Comparison of ENCODE assay signal across 14 cellular contexts in the genomic region with DNA sequence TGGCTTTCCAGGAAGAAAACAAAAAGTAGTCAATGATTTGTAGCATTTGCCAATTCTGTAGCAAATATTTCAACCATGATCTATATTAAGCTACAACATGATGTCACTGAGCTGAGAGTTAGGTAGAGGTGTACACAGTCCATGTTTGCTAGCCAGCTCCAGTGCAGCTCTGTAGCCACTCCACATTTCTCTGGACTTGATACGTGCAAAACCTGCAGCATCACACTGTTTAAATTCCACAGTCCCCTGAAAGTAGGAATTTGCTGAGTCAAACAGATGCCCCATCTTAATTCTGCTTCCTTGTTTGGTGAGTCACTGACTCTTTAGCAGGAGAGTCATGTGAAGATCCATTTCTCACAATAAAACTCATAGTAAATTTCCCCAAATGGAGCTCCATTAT.
DNase-seq lines count a peak whose midpoint lies in the region; ATAC-seq, FAIRE-seq and TF ChIP-seq lines count a peak whose summit lies in the region.
"Had no signal": no experiment of that assay in that cellular context is flagged by ENCODE, and none has a peak within 500 bp of the region (broad histone marks: within the 10 kb centered on the region; RNA-seq: fewer than 3 reads in every experiment).

No MANE protein-coding gene starts in this region.

- TF ChIP-seq CTCF in keratinocyte (optimal IDR thresholded peaks at IDR 0.05 in 1 of 3, IDR thresholded peaks at IDR 0.05 in 1 of 3, conservative IDR thresholded peaks at IDR 0.05 in 1 of 3; ENCODE audit: extremely low read depth in 1 of 3, insufficient read depth in 2 of 3, low read length in 3 of 3) = no peak

- H3K4me2 ChIP-seq in keratinocyte (ENCODE audit: control insufficient read depth, extremely low read depth, insufficient read depth, low read depth, low read length) = no peak overlapping the region

- H3K4me3 ChIP-seq in keratinocyte (ENCODE audit: control insufficient read depth in 2 of 3, extremely low read depth in 1 of 3, insufficient read depth in 2 of 3, low read depth in 1 of 3, low read length in 3 of 3) = no peak overlapping the region

- peak; percentile 80 for FAIRE-seq in keratinocyte (lab: Jason Lieb, UNC)

- peak; percentile 60 for DNase-seq in AG08395 (ENCODE audit: low spot score)
- peak; percentile 82 for DNase-seq in amniotic epithelial cell (ENCODE audit: low read depth)
- DNase-seq in keratinocyte (ENCODE audit: low read depth, low spot score) = peak; percentile 11
- no peak for DNase-seq in NOMO-1 treated with DMSO at 0.1 percent for 48 hours (lab: John Stamatoyannopoulos, UW; ENCODE audit: unreplicated experiment)
- no peak for DNase-seq in stimulated activated CD4-positive, alpha-beta T cell treated with anti-CD3 and anti-CD28 coated beads, Interleukin-4, amount 100 ng/mL, for 4 hours
- no peak for DNase-seq in NCI-H446 (lab: John Stamatoyannopoulos, UW)
- DNase-seq: activated T-cell treated with anti-CD3 and anti-CD28 coated beads, Interleukin-2, amount 50 U/mL, for 1 hour; BE2C; cerebellar nuclear complex; midbrain; NCI-H2081 treated with DMSO at 0.1 percent for 48 hours; right cardiac atrium had no signal

- H2AFZ ChIP-seq in keratinocyte (ENCODE audit: control insufficient read depth, low read length) = no peak overlapping the region

- no peaks in the 10 kb centered on the region for H3K27me3 ChIP-seq in keratinocyte (ENCODE audit: control insufficient read depth, extremely low read depth, insufficient read depth, low read length)
- H3K27me3 ChIP-seq: BE2C had no signal

- H3K9me3 ChIP-seq in keratinocyte (ENCODE audit: control insufficient read depth, low read depth, low read length) = no peaks in the 10 kb centered on the region
- H3K9me3 ChIP-seq: BE2C had no signal

- H3K4me1 ChIP-seq in keratinocyte (ENCODE audit: control insufficient read depth, extremely low read depth, insufficient read depth, low read length) = peaks cover 25% of the 10 kb centered on the region
- H3K4me1 ChIP-seq: BE2C had no signal

- no peaks in the 10 kb centered on the region for H3K9me1 ChIP-seq in keratinocyte (ENCODE audit: control insufficient read depth, extremely low read depth, insufficient read depth, low read length)

- no peak overlapping the region for H3K27ac ChIP-seq in keratinocyte (ENCODE audit: control insufficient read depth, insufficient read depth, low read length)

- H3K9ac ChIP-seq in keratinocyte (ENCODE audit: control insufficient read depth, extremely low read depth, insufficient read depth, low read length) = no peak overlapping the region

- peak; percentile 47 for ATAC-seq in HG02588 (IDR thresholded peaks at IDR 0.05; ENCODE audit: unreplicated experiment)
- no peak for ATAC-seq in GM18868 (IDR thresholded peaks at IDR 0.05; ENCODE audit: unreplicated experiment)
- ATAC-seq: right cardiac atrium had no signal

- no peaks in the 10 kb centered on the region for H4K20me1 ChIP-seq in keratinocyte (ENCODE audit: control insufficient read depth, extremely low read depth, insufficient read depth, low read length)

- H3K36me3 ChIP-seq in keratinocyte (ENCODE audit: control insufficient read depth in 2 of 2, extremely low read depth in 1 of 2, insufficient read depth in 2 of 2, low read length in 2 of 2) = no peaks in the 10 kb centered on the region
- H3K36me3 ChIP-seq: BE2C had no signal

- dilution Hi-C loops in keratinocyte (cut with MboI; ENCODE audit: extremely low pct_ligation_motif_present, low sequenced_read_pairs) = no loop called here

- no peaks in the 10 kb centered on the region for H3K79me2 ChIP-seq in keratinocyte (ENCODE audit: control insufficient read depth, insufficient read depth, low read length)

Comparison
In these comparisons a context has a peak if more than half of its experiments do, and no peak if none do; other contexts are left out.
1. DNase-seq: peak in AG08395 (single experiment), amniotic epithelial cell (single experiment) and keratinocyte (single experiment); none in NOMO-1 treated with DMSO at 0.1 percent for 48 hours (single experiment), stimulated activated CD4-positive, alpha-beta T cell treated with anti-CD3 and anti-CD28 coated beads, Interleukin-4, amount 100 ng/mL, for 4 hours (0 of 2) and NCI-H446 (0 of 2).